Comparison of ENCODE assay signal across 11 cellular contexts in genomic region chr12:65156366-65156831, GRCh38. TPM values are rescaled to one million over a fixed set of nuclear protein-coding genes. Genes with fewer than 3 reads are reported as not detected.
DNase-seq lines count a peak whose midpoint lies in the region; ATAC-seq and TF ChIP-seq lines count a peak whose summit lies in the region.
"Had no signal": no experiment of that assay in that cellular context is flagged by ENCODE, and none has a peak within 500 bp of the region (broad histone marks: within the 10 kb centered on the region; RNA-seq: fewer than 3 reads in every experiment).

No MANE protein-coding gene starts in this region.

- ATAC-seq in GM18873 (IDR thresholded peaks at IDR 0.05; ENCODE audit: low FRiP score, unreplicated experiment): peak; percentile 93
- ATAC-seq in HG02623 (IDR thresholded peaks at IDR 0.05; ENCODE audit: unreplicated experiment): peak; percentile 90

- DNase-seq in NB4 (ENCODE audit: low read depth): peak; percentile 56
- DNase-seq in fibroblast of pulmonary artery (ENCODE audit: low read depth): peak; percentile 28
- DNase-seq in stimulated activated CD4-positive, alpha-beta T cell treated with anti-CD3 and anti-CD28 coated beads, Interleukin-1b, Interleukin-23, amount 100 ng/mL, for 48 hours: no peak
- DNase-seq in cerebellum (ENCODE audit: low spot score): no peak
- no peak for DNase-seq in KG1 (lab: John Stamatoyannopoulos, UW)
- DNase-seq in NCI-H146 treated with DMSO at 0.1 percent for 48 hours (lab: John Stamatoyannopoulos, UW; ENCODE audit: unreplicated experiment): no peak

- no peak overlapping the region for H3K4me3 ChIP-seq in NB4 (ENCODE audit: low read depth, low read length)
- no peak overlapping the region for H3K4me3 ChIP-seq in fibroblast of pulmonary artery (replicated peaks; ENCODE audit: low read depth, low read length)

- TF ChIP-seq CTCF in NB4 (IDR thresholded peaks at IDR 0.05; ENCODE audit: low read depth, low read length): no peak
- TF ChIP-seq CTCF in fibroblast of pulmonary artery (IDR thresholded peaks at IDR 0.05; ENCODE audit: low read length, missing control alignments): no peak

- TF ChIP-seq POLR2A in NB4 (IDR thresholded peaks at IDR 0.05; ENCODE audit: extremely low read depth, insufficient read length): no peak

RNA-seq across cellular contexts. Expression of gene LEMD3, which starts 13.0 kb away (rescaled TPM):
- total RNA-seq in cerebellum: 49.5 TPM

RNA-seq across cellular contexts. Expression of gene WIF1, which starts 35.3 kb away (rescaled TPM):
- 0.45 TPM for total RNA-seq in cerebellum
- total RNA-seq: kidney epithelial cell; subcutaneous adipose tissue; T-helper 2 cell treated with Interferon-gamma antibody and Interleukin-4, amounts not matched to agents 100 ng/mL and 5 ng/mL, for 36 hours had no signal

Comparison
In these comparisons a context has a peak if more than half of its experiments do, and no peak if none do; other contexts are left out.
1. DNase-seq: peak in NB4 (single experiment) and fibroblast of pulmonary artery (single experiment); none in stimulated activated CD4-positive, alpha-beta T cell treated with anti-CD3 and anti-CD28 coated beads, Interleukin-1b, Interleukin-23, amount 100 ng/mL, for 48 hours (single experiment), cerebellum (single experiment), KG1 (single experiment) and NCI-H146 treated with DMSO at 0.1 percent for 48 hours (single experiment).